ENCODE assay signal across 18 cellular contexts in genomic region chr7:4740796-4741195, GRCh38. TPM values are rescaled to one million over a fixed set of nuclear protein-coding genes. Genes with fewer than 3 reads are reported as not detected.
DNase-seq lines count a peak whose midpoint lies in the region; ATAC-seq, FAIRE-seq and TF ChIP-seq lines count a peak whose summit lies in the region.
"Had no signal": no experiment of that assay in that cellular context is flagged by ENCODE, and none has a peak within 500 bp of the region (broad histone marks: within the 10 kb centered on the region; RNA-seq: fewer than 3 reads in every experiment).

No MANE protein-coding gene starts in this region.

- FAIRE-seq in HTR-8/SVneo (lab: Jason Lieb, UNC): no peak
- FAIRE-seq: GM12892, H54 had no signal

- H3K4me1 Mint-ChIP-seq in activated naive CD8-positive, alpha-beta T cell treated with anti-CD3 and anti-CD28 coated beads, Interleukin-2, amount 50 U/mL, for 24 hours: peaks cover 66% of the 10 kb centered on the region
- peaks cover 55% of the 10 kb centered on the region for H3K4me1 Mint-ChIP-seq in activated naive CD8-positive, alpha-beta T cell treated with anti-CD3 and anti-CD28 coated beads for 36 hours
- H3K4me1 Mint-ChIP-seq in endothelial cell (ENCODE audit: unreplicated experiment): peaks cover 37% of the 10 kb centered on the region
- H3K4me1 Mint-ChIP-seq in osteocyte (ENCODE audit: unreplicated experiment): peaks cover 55% of the 10 kb centered on the region

- no peak for DNase-seq in activated naive CD8-positive, alpha-beta T cell treated with anti-CD3 and anti-CD28 coated beads, Interleukin-2, amount 50 U/mL, for 24 hours
- DNase-seq in activated naive CD8-positive, alpha-beta T cell treated with anti-CD3 and anti-CD28 coated beads for 36 hours: no peak
- DNase-seq in endothelial cell (ENCODE audit: low spot score): no peak
- no peak for DNase-seq in osteocyte (ENCODE audit: extremely low spot score, unreplicated experiment)
- no peak for DNase-seq in A172 (ENCODE audit: low spot score)
- no peak for DNase-seq in HTR-8/SVneo (ENCODE audit: insufficient read length, low spot score)
- DNase-seq in NCI-H1436 treated with DMSO at 0.1 percent for 48 hours (lab: John Stamatoyannopoulos, UW): no peak
- DNase-seq: 8988T, DMS 273 treated with DMSO at 0.1 percent for 48 hours, HFFc6, KG1, NCI-H1417 treated with DMSO at 0.1 percent for 48 hours, NCI-H2029 treated with DMSO at 0.1 percent for 48 hours, NCI-H82, PC-9 had no signal

- no peaks in the 10 kb centered on the region for H3K9me3 Mint-ChIP-seq in activated naive CD8-positive, alpha-beta T cell treated with anti-CD3 and anti-CD28 coated beads, Interleukin-2, amount 50 U/mL, for 24 hours
- no peaks in the 10 kb centered on the region for H3K9me3 Mint-ChIP-seq in activated naive CD8-positive, alpha-beta T cell treated with anti-CD3 and anti-CD28 coated beads for 36 hours
- H3K9me3 Mint-ChIP-seq in endothelial cell (ENCODE audit: unreplicated experiment) (no peaks in the 10 kb centered on the region), osteocyte (ENCODE audit: unreplicated experiment) (no peaks in the 10 kb centered on the region)
- H3K9me3 Mint-ChIP-seq: HFFc6 had no signal

- TF ChIP-seq CTCF in endothelial cell (IDR thresholded peaks at IDR 0.05; ENCODE audit: unreplicated experiment) (no peak), osteocyte (IDR thresholded peaks at IDR 0.05) (no peak)

- H3K4me3 Mint-ChIP-seq in activated naive CD8-positive, alpha-beta T cell treated with anti-CD3 and anti-CD28 coated beads, Interleukin-2, amount 50 U/mL, for 24 hours: no peak overlapping the region
- no peak overlapping the region for H3K4me3 Mint-ChIP-seq in activated naive CD8-positive, alpha-beta T cell treated with anti-CD3 and anti-CD28 coated beads for 36 hours
- H3K4me3 Mint-ChIP-seq in endothelial cell (ENCODE audit: unreplicated experiment): peak overlapping the region; percentile 68
- H3K4me3 Mint-ChIP-seq in osteocyte (ENCODE audit: unreplicated experiment): no peak overlapping the region
- H3K4me3 Mint-ChIP-seq: HFFc6 had no signal

- H3K27me3 Mint-ChIP-seq in activated naive CD8-positive, alpha-beta T cell treated with anti-CD3 and anti-CD28 coated beads, Interleukin-2, amount 50 U/mL, for 24 hours: no peaks in the 10 kb centered on the region
- H3K27me3 Mint-ChIP-seq in activated naive CD8-positive, alpha-beta T cell treated with anti-CD3 and anti-CD28 coated beads for 36 hours: no peaks in the 10 kb centered on the region
- peaks cover 10% of the 10 kb centered on the region for H3K27me3 Mint-ChIP-seq in endothelial cell (ENCODE audit: unreplicated experiment)
- H3K27me3 Mint-ChIP-seq in osteocyte (ENCODE audit: unreplicated experiment): no peaks in the 10 kb centered on the region

- peaks cover 23% of the 10 kb centered on the region for H3K36me3 Mint-ChIP-seq in activated naive CD8-positive, alpha-beta T cell treated with anti-CD3 and anti-CD28 coated beads, Interleukin-2, amount 50 U/mL, for 24 hours (ENCODE audit: low read depth)
- peaks cover 36% of the 10 kb centered on the region for H3K36me3 Mint-ChIP-seq in activated naive CD8-positive, alpha-beta T cell treated with anti-CD3 and anti-CD28 coated beads for 36 hours
- peaks cover 36% of the 10 kb centered on the region for H3K36me3 Mint-ChIP-seq in endothelial cell (ENCODE audit: low read depth, unreplicated experiment)
- H3K36me3 Mint-ChIP-seq in osteocyte (ENCODE audit: unreplicated experiment): peaks cover 16% of the 10 kb centered on the region

- H3K27ac Mint-ChIP-seq in activated naive CD8-positive, alpha-beta T cell treated with anti-CD3 and anti-CD28 coated beads, Interleukin-2, amount 50 U/mL, for 24 hours: peak overlapping the region; percentile 31
- no peak overlapping the region for H3K27ac Mint-ChIP-seq in activated naive CD8-positive, alpha-beta T cell treated with anti-CD3 and anti-CD28 coated beads for 36 hours
- H3K27ac Mint-ChIP-seq in endothelial cell (ENCODE audit: unreplicated experiment): no peak overlapping the region
- peak overlapping the region; percentile 65 for H3K27ac Mint-ChIP-seq in osteocyte (ENCODE audit: unreplicated experiment)

- no peak for ATAC-seq in activated naive CD8-positive, alpha-beta T cell treated with anti-CD3 and anti-CD28 coated beads, Interleukin-2, amount 50 U/mL, for 24 hours
- ATAC-seq in GM21786 (IDR thresholded peaks at IDR 0.05; ENCODE audit: unreplicated experiment): no peak

RNA-seq across cellular contexts. Expression of gene AP5Z1, which starts 34.6 kb away (rescaled TPM):
- 10 to 100 TPM; 43.1 to 47.1 TPM for total RNA-seq in activated naive CD8-positive, alpha-beta T cell treated with anti-CD3 and anti-CD28 coated beads for 36 hours
- total RNA-seq in endothelial cell (ENCODE audit: unreplicated experiment) (88.6 TPM), osteocyte (50.2 and 55.0 TPM in 2 replicates)
- total RNA-seq in A172 (2014; rRNA removed; shearing (Covaris generic)): 21.2 and 38.4 TPM in 2 replicates

RNA-seq across cellular contexts. Expression of gene FOXK1, which starts 58.7 kb away (rescaled TPM):
- total RNA-seq in activated naive CD8-positive, alpha-beta T cell treated with anti-CD3 and anti-CD28 coated beads for 36 hours: 10 to 100 TPM; 38.1 to 38.2 TPM
- total RNA-seq in endothelial cell (ENCODE audit: unreplicated experiment) (73.8 TPM), osteocyte (56.2 and 63.1 TPM in 2 replicates)
- 8.3 and 16.6 TPM in 2 replicates for total RNA-seq in A172 (2014; rRNA removed; shearing (Covaris generic))

Comparison
In these comparisons a context has a peak if more than half of its experiments do, and no peak if none do; other contexts are left out.
1. H3K27ac Mint-ChIP-seq: peak in activated naive CD8-positive, alpha-beta T cell treated with anti-CD3 and anti-CD28 coated beads, Interleukin-2, amount 50 U/mL, for 24 hours (single experiment) and osteocyte (single experiment); none in activated naive CD8-positive, alpha-beta T cell treated with anti-CD3 and anti-CD28 coated beads for 36 hours (single experiment) and endothelial cell (single experiment).